ENCODE assay signal across 18 cellular contexts in the genomic region with DNA sequence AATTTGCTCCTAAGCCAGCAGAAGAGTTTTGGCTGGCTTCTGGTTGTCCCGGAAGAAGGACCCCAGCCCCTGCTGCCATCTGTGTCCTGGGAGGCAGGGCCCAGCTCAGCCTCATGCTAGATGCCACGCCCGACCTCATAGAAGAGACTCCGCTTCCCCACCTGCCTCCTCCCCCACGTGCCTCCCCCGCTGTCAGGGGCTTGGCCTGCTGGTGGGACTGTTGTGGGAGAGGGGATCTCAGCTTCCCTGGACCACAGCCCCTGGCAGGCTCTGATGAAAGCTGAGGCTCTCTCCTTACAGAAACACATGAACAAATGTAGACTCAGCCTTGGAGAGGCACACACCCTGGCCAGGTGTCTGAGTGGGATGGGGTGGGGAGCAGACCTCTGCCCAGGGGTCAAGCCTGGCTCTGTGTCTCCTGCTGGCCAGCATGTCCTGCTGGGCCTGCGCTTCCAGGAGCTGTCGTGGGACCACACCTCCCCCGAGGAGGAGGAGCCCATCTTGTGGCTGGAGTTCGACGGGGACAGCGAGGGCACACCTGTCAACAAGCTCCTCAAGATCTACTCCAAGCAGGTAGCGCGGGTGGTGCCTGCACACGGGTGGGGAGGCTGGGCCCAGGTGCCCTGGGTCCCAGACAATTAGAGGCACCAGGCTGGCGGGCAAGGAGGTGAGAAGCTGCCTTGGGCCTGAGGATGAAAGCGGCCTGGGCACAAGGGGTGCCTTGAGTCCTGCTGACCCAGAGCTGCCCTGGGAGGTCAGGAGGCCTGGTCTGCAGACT. TPM values are rescaled to one million over a fixed set of nuclear protein-coding genes. Genes with fewer than 3 reads are reported as not detected.
"Had no signal": no experiment of that assay in that cellular context is flagged by ENCODE, and none has a peak within 500 bp of the region (broad histone marks: within the 10 kb centered on the region; RNA-seq: fewer than 3 reads in every experiment).

No MANE protein-coding gene starts in this region.

- ATAC-seq: body of pancreas; lower lobe of right lung; stimulated activated naive CD8-positive, alpha-beta T cell treated with anti-CD3 and anti-CD28 coated beads, Interleukin-15, Interleukin-2, amounts not matched to agents 100 U/mL and 50 U/mL, for 24 hours; T-cell had no signal

- H3K4me1 Mint-ChIP-seq: mesothelial cell of epicardium had no signal

- H3K27ac Mint-ChIP-seq: activated CD8-positive, alpha-beta T cell treated with anti-CD3 and anti-CD28 coated beads for 36 hours; activated naive CD8-positive, alpha-beta T cell treated with anti-CD3 and anti-CD28 coated beads for 36 hours; activated T-helper 1 cell treated with anti-CD3 and anti-CD28 coated beads, Interleukin-12 subunit alpha, Interleukin-12 subunit beta, Interleukin-2, Interleukin-4 antibody, amounts not matched to agents 30 ng/mL and 10 ng/mL and 1 ng/mL, durations not matched to agents 14 hours and 24 hours and 36 hours; mesothelial cell of epicardium had no signal

- DNase-seq: activated CD8-positive, alpha-beta memory T cell treated with anti-CD3 and anti-CD28 coated beads, Interleukin-2, amount 50 U/mL, for 48 hours; activated CD8-positive, alpha-beta T cell treated with anti-CD3 and anti-CD28 coated beads for 36 hours; activated naive CD8-positive, alpha-beta T cell treated with anti-CD3 and anti-CD28 coated beads for 36 hours; amygdala; body of pancreas; central memory CD4-positive, alpha-beta T cell; cortex of kidney; effector CD8-positive, alpha-beta T cell; esophagus squamous epithelium; lower lobe of right lung; stimulated activated CD4-positive, alpha-beta T cell treated with anti-CD3 and anti-CD28 coated beads, Interleukin-2, amount 100 ng/mL, for 48 hours; stimulated activated naive CD8-positive, alpha-beta T cell treated with anti-CD3 and anti-CD28 coated beads, Interleukin-15, Interleukin-2, amounts not matched to agents 100 U/mL and 50 U/mL, for 24 hours; T-cell; T-helper 9 cell; trophoblast cell had no signal

- H3K27me3 Mint-ChIP-seq: activated CD8-positive, alpha-beta T cell treated with anti-CD3 and anti-CD28 coated beads for 36 hours; activated naive CD8-positive, alpha-beta T cell treated with anti-CD3 and anti-CD28 coated beads for 36 hours; T-cell had no signal

- H3K9me3 Mint-ChIP-seq: activated CD8-positive, alpha-beta T cell treated with anti-CD3 and anti-CD28 coated beads for 36 hours; activated naive CD8-positive, alpha-beta T cell treated with anti-CD3 and anti-CD28 coated beads for 36 hours; activated T-helper 1 cell treated with anti-CD3 and anti-CD28 coated beads, Interleukin-12 subunit alpha, Interleukin-12 subunit beta, Interleukin-2, Interleukin-4 antibody, amounts not matched to agents 30 ng/mL and 10 ng/mL and 1 ng/mL, durations not matched to agents 14 hours and 24 hours and 36 hours; mesothelial cell of epicardium; T-cell had no signal

- H3K4me3 Mint-ChIP-seq: activated CD8-positive, alpha-beta T cell treated with anti-CD3 and anti-CD28 coated beads for 36 hours; activated naive CD8-positive, alpha-beta T cell treated with anti-CD3 and anti-CD28 coated beads for 36 hours; activated T-helper 1 cell treated with anti-CD3 and anti-CD28 coated beads, Interleukin-12 subunit alpha, Interleukin-12 subunit beta, Interleukin-2, Interleukin-4 antibody, amounts not matched to agents 30 ng/mL and 10 ng/mL and 1 ng/mL, durations not matched to agents 14 hours and 24 hours and 36 hours; mesothelial cell of epicardium; T-cell had no signal

RNA-seq across cellular contexts. Expression of gene TIGD3, which starts 45.9 kb away (rescaled TPM):
- total RNA-seq: body of pancreas, fibroblast of villous mesenchyme had no signal
